ENCODE assay signal across 8 cellular contexts in genomic region chr3:152269423-152270144, GRCh38. TPM values are rescaled to one million over a fixed set of nuclear protein-coding genes. Genes with fewer than 3 reads are reported as not detected.
A peak's percentile ranks its signal among the peaks of the same experiment; 100 is the strongest.
DNase-seq lines count a peak whose midpoint lies in the region; ATAC-seq and TF ChIP-seq lines count a peak whose summit lies in the region.

No MANE protein-coding gene starts in this region.

- H3K4me1 ChIP-seq in BLaER1 treated with 17β-estradiol and CSF1 and Interleukin-3, amounts not matched to agents 10 nM and 100 nM = peaks cover 24 to 58% (median 39%) of the 10 kb centered on the region in 10 experiments
- H3K4me1 ChIP-seq in osteoblast (ENCODE audit: insufficient read depth, low read length) = peaks cover 50% of the 10 kb centered on the region

- peak overlapping the region; percentile 93 to 99 (median 97) for H3K27ac ChIP-seq in BLaER1 treated with 17β-estradiol and CSF1 and Interleukin-3, amounts not matched to agents 10 nM and 100 nM
- H3K27ac ChIP-seq in osteoblast (ENCODE audit: low read depth, low read length) = peak overlapping the region; percentile 92

- H3K36me3 ChIP-seq in BLaER1 treated with 17β-estradiol and CSF1 and Interleukin-3, amounts not matched to agents 10 nM and 100 nM = peaks cover 0 to 19% (median 3%) of the 10 kb centered on the region in 11 experiments; a peak in 3 of 22 replicates
- peaks cover 3% of the 10 kb centered on the region for H3K36me3 ChIP-seq in osteoblast (ENCODE audit: insufficient read depth, low read length)

- H3K79me2 ChIP-seq in osteoblast (ENCODE audit: insufficient read depth, low read length) = peaks cover 77% of the 10 kb centered on the region

- H3K27me3 Mint-ChIP-seq in activated naive CD4-positive, alpha-beta T cell treated with anti-CD3 and anti-CD28 coated beads, Interleukin-2, amount 50 U/mL, for 24 hours = no peaks in the 10 kb centered on the region

- H3K4me3 Mint-ChIP-seq in activated naive CD4-positive, alpha-beta T cell treated with anti-CD3 and anti-CD28 coated beads, Interleukin-2, amount 50 U/mL, for 24 hours = peak overlapping the region; percentile 94

- H3K27ac Mint-ChIP-seq in activated naive CD4-positive, alpha-beta T cell treated with anti-CD3 and anti-CD28 coated beads, Interleukin-2, amount 50 U/mL, for 24 hours = peak overlapping the region; percentile 99

- no peaks in the 10 kb centered on the region; a peak in 3 of 22 replicates for H3K9me3 ChIP-seq in BLaER1 treated with 17β-estradiol and CSF1 and Interleukin-3, amounts not matched to agents 10 nM and 100 nM (replicated peaks in 1 of 11)
- no peaks in the 10 kb centered on the region for H3K9me3 ChIP-seq in osteoblast (ENCODE audit: low read depth, low read length)

- H4K20me1 ChIP-seq in BLaER1 treated with 17β-estradiol and CSF1 and Interleukin-3, amounts not matched to agents 10 nM and 100 nM = peaks cover 0 to 50% (median 26%) of the 10 kb centered on the region in 11 experiments; a peak in 18 of 22 replicates
- H4K20me1 ChIP-seq in osteoblast (ENCODE audit: insufficient read depth, low read length) = peaks cover 10% of the 10 kb centered on the region

- no peaks in the 10 kb centered on the region; a peak in 3 of 22 replicates for H3K27me3 ChIP-seq in BLaER1 treated with 17β-estradiol and CSF1 and Interleukin-3, amounts not matched to agents 10 nM and 100 nM
- H3K27me3 ChIP-seq in osteoblast (ENCODE audit: insufficient read depth, low read length) = no peaks in the 10 kb centered on the region

- peaks cover 19% of the 10 kb centered on the region for H3K36me3 Mint-ChIP-seq in activated naive CD4-positive, alpha-beta T cell treated with anti-CD3 and anti-CD28 coated beads, Interleukin-2, amount 50 U/mL, for 24 hours

- peak overlapping the region; percentile 81 to 97 (median 94) for H3K4me3 ChIP-seq in BLaER1 treated with 17β-estradiol and CSF1 and Interleukin-3, amounts not matched to agents 10 nM and 100 nM
- peak overlapping the region; percentile 91 for H3K4me3 ChIP-seq in osteoblast (ENCODE audit: insufficient read depth, low read length)

- peaks cover 52% of the 10 kb centered on the region for H3K4me1 Mint-ChIP-seq in activated naive CD4-positive, alpha-beta T cell treated with anti-CD3 and anti-CD28 coated beads, Interleukin-2, amount 50 U/mL, for 24 hours

- no peak overlapping the region for H2AFZ ChIP-seq in osteoblast (ENCODE audit: low read length)

- H3K4me2 ChIP-seq in BLaER1 treated with 17β-estradiol and CSF1 and Interleukin-3, amounts not matched to agents 10 nM and 100 nM = peak overlapping the region; percentile 73 to 94 (median 86)
- H3K4me2 ChIP-seq in osteoblast (ENCODE audit: insufficient read depth, low read length) = peak overlapping the region; percentile 89

- ATAC-seq in GM19328 (IDR thresholded peaks at IDR 0.05; ENCODE audit: unreplicated experiment) (peak; percentile 22), HG03442 (IDR thresholded peaks at IDR 0.05; ENCODE audit: unreplicated experiment) (peak; percentile 6)

- H3K9me3 Mint-ChIP-seq in activated naive CD4-positive, alpha-beta T cell treated with anti-CD3 and anti-CD28 coated beads, Interleukin-2, amount 50 U/mL, for 24 hours = no peaks in the 10 kb centered on the region

- TF ChIP-seq CTCF in osteoblast (IDR thresholded peaks at IDR 0.05; ENCODE audit: extremely low read depth, low read depth, low read length) = no peak

- DNase-seq in NCI-H774 (lab: John Stamatoyannopoulos, UW) (peak; percentile 78), globus pallidus (ENCODE audit: low spot score) (peak; percentile 64), osteoblast (ENCODE audit: insufficient read length, low spot score, missing footprints) (peak; percentile 48), HuH-7.5 (ENCODE audit: low spot score) (no peak)

- H3K9ac ChIP-seq in BLaER1 treated with 17β-estradiol and CSF1 and Interleukin-3, amounts not matched to agents 10 nM and 100 nM = peak overlapping the region; percentile 92 to 98 (median 96)

RNA-seq across cellular contexts. Expression of gene MBNL1, which starts 0.9 kb away (rescaled TPM):
- 483 and 545 TPM in 2 replicates for total RNA-seq in osteoblast
